9 cellular contexts compared by ENCODE assay signal in genomic region chr17:35021520-35022380, GRCh38. TPM values are rescaled to one million over a fixed set of nuclear protein-coding genes. Genes with fewer than 3 reads are reported as not detected.
DNase-seq lines count a peak whose midpoint lies in the region; ATAC-seq and TF ChIP-seq lines count a peak whose summit lies in the region.
"Had no signal": no experiment of that assay in that cellular context is flagged by ENCODE, and none has a peak within 500 bp of the region (broad histone marks: within the 10 kb centered on the region; RNA-seq: fewer than 3 reads in every experiment).

No MANE protein-coding gene starts in this region.

- ATAC-seq in left lung (no peak), HG03378 (IDR thresholded peaks at IDR 0.05; ENCODE audit: unreplicated experiment) (no peak), GM21723 (IDR thresholded peaks at IDR 0.05; ENCODE audit: unreplicated experiment) (no peak)

- H3K36me3 Mint-ChIP-seq in activated CD4-positive, alpha-beta T cell treated with anti-CD3 and anti-CD28 coated beads, Interleukin-2, amount 10 ng/mL, durations not matched to agents 24 days and 14 days (ENCODE audit: low read depth) = peaks cover 37% of the 10 kb centered on the region
- H3K36me3 Mint-ChIP-seq in activated naive CD8-positive, alpha-beta T cell treated with anti-CD3 and anti-CD28 coated beads for 36 hours = no peaks in the 10 kb centered on the region

- intact Hi-C loops in activated CD4-positive, alpha-beta T cell treated with anti-CD3 and anti-CD28 coated beads, Interleukin-2, amount 10 ng/mL, durations not matched to agents 24 days and 14 days (cut with micrococcal nuclease) = loop anchor here (1.0 kb wide), 3 partner anchors 25 to 68 kb away; partner anchors contain the start of gene RFFL
- intact Hi-C loops in left lung (cut with DNase I) = no loop called here

- H3K27ac ChIP-seq in left lung = peak overlapping the region; percentile 63 to 86
- H3K27ac ChIP-seq in substantia nigra (ENCODE audit: low read depth, low read length, poor library complexity, severe bottlenecking) = peak overlapping the region; percentile 98

- TF ChIP-seq CTCF in left lung (IDR thresholded peaks at IDR 0.05) = no peak

- no peaks in the 10 kb centered on the region for H3K27me3 ChIP-seq in left lung

- H3K4me3 ChIP-seq in left lung = no peak overlapping the region

- H3K4me3 Mint-ChIP-seq in activated CD4-positive, alpha-beta T cell treated with anti-CD3 and anti-CD28 coated beads, Interleukin-2, amount 10 ng/mL, durations not matched to agents 24 days and 14 days = peak overlapping the region; percentile 64
- peak overlapping the region; percentile 79 for H3K4me3 Mint-ChIP-seq in activated naive CD8-positive, alpha-beta T cell treated with anti-CD3 and anti-CD28 coated beads for 36 hours

- H3K36me3 ChIP-seq in left lung = peaks cover 0 to 56% of the 10 kb centered on the region in 2 donors

- H3K4me1 ChIP-seq in left lung = peaks cover 7 to 26% of the 10 kb centered on the region in 2 donors

- H3K4me1 Mint-ChIP-seq in activated CD4-positive, alpha-beta T cell treated with anti-CD3 and anti-CD28 coated beads, Interleukin-2, amount 10 ng/mL, durations not matched to agents 24 days and 14 days = peaks cover 42% of the 10 kb centered on the region
- peaks cover 29% of the 10 kb centered on the region for H3K4me1 Mint-ChIP-seq in activated naive CD8-positive, alpha-beta T cell treated with anti-CD3 and anti-CD28 coated beads for 36 hours

- H3K9me3 Mint-ChIP-seq in activated CD4-positive, alpha-beta T cell treated with anti-CD3 and anti-CD28 coated beads, Interleukin-2, amount 10 ng/mL, durations not matched to agents 24 days and 14 days = no peaks in the 10 kb centered on the region
- no peaks in the 10 kb centered on the region for H3K9me3 Mint-ChIP-seq in activated naive CD8-positive, alpha-beta T cell treated with anti-CD3 and anti-CD28 coated beads for 36 hours

- H3K27me3 Mint-ChIP-seq in activated CD4-positive, alpha-beta T cell treated with anti-CD3 and anti-CD28 coated beads, Interleukin-2, amount 10 ng/mL, durations not matched to agents 24 days and 14 days = no peaks in the 10 kb centered on the region
- no peaks in the 10 kb centered on the region for H3K27me3 Mint-ChIP-seq in activated naive CD8-positive, alpha-beta T cell treated with anti-CD3 and anti-CD28 coated beads for 36 hours

- peak overlapping the region; percentile 95 for H3K27ac Mint-ChIP-seq in activated CD4-positive, alpha-beta T cell treated with anti-CD3 and anti-CD28 coated beads, Interleukin-2, amount 10 ng/mL, durations not matched to agents 24 days and 14 days
- H3K27ac Mint-ChIP-seq in activated naive CD8-positive, alpha-beta T cell treated with anti-CD3 and anti-CD28 coated beads for 36 hours = peak overlapping the region; percentile 98

- no peaks in the 10 kb centered on the region for H3K9me3 ChIP-seq in left lung

- DNase-seq in activated CD4-positive, alpha-beta T cell treated with anti-CD3 and anti-CD28 coated beads, Interleukin-2, amount 10 ng/mL, durations not matched to agents 24 days and 14 days = no peak
- no peak for DNase-seq in activated CD4-positive, alpha-beta T cell treated with anti-CD3 and anti-CD28 coated beads, Interleukin-2, amount 50 U/mL, for 1 hour
- no peak for DNase-seq in activated naive CD8-positive, alpha-beta T cell treated with anti-CD3 and anti-CD28 coated beads for 36 hours
- DNase-seq in left lung (no peak), substantia nigra (lab: John Stamatoyannopoulos, UW) (no peak), SK-N-DZ (ENCODE audit: low spot score) (no peak)
- DNase-seq: NCI-H748 treated with DMSO at 0.1 percent for 48 hours had no signal

RNA-seq across cellular contexts. Expression of gene LIG3, which starts 41.4 kb away (rescaled TPM):
- 67.2 and 67.3 TPM in 2 replicates for total RNA-seq in activated CD4-positive, alpha-beta T cell treated with anti-CD3 and anti-CD28 coated beads, Interleukin-2, amount 10 ng/mL, durations not matched to agents 24 days and 14 days
- 10 to 100 TPM; 43.5 to 45.7 TPM for total RNA-seq in activated naive CD8-positive, alpha-beta T cell treated with anti-CD3 and anti-CD28 coated beads for 36 hours
- total RNA-seq in left lung = 10 to 100 TPM; 27.5 to 30.1 TPM
- polyA plus RNA-seq in SK-N-DZ (2014; cell fraction: cytosol; rRNA removed) = 41.0 and 46.7 TPM in 2 replicates
- polyA plus RNA-seq in SK-N-DZ (2014; cell fraction: nucleus; rRNA removed) = 41.0 and 83.7 TPM in 2 replicates

RNA-seq across cellular contexts. Expression of gene RFFL, which starts 41.8 kb away (rescaled TPM):
- 23.5 TPM in 2 replicates for total RNA-seq in activated CD4-positive, alpha-beta T cell treated with anti-CD3 and anti-CD28 coated beads, Interleukin-2, amount 10 ng/mL, durations not matched to agents 24 days and 14 days
- total RNA-seq in activated naive CD8-positive, alpha-beta T cell treated with anti-CD3 and anti-CD28 coated beads for 36 hours = 10 to 100 TPM in 1 of 2 experiments, 1 to 10 TPM in 1; 9.6 to 10.3 TPM
- 10 to 100 TPM; 22.2 to 42.0 TPM for total RNA-seq in left lung
- polyA plus RNA-seq in SK-N-DZ (2014; cell fraction: cytosol; rRNA removed) = 8.5 and 9.7 TPM in 2 replicates
- 3.3 and 7.7 TPM in 2 replicates for polyA plus RNA-seq in SK-N-DZ (2014; cell fraction: nucleus; rRNA removed)
